14 cellular contexts compared by ENCODE assay signal in the genomic region with DNA sequence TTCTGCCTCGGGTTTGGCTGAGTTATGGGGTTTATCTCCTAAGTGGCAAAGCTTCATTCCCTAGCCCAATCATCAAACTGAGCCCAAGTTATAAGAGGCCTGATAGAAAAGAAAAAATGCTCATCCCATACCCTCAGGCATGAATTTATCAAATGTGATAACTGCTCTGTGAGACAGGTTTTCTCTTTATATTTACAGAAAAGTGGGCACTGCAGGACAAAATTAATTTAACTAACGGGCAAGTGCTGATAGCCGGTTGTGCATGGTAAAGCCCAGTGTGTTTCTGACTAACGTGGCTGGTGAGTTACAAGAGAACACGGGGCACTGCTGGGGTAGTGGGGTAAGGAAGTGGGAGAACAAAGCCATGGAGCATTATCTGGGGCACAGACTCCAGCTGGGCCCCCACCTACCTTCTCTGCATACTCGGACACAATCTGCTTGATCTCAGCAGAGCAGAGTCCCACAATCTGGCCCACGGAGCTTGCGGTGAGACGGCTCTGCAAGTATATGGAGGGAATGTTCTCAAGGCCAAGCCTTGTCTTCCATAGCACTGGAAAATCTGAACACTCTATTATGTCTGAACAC. TPM values are rescaled to one million over a fixed set of nuclear protein-coding genes. Genes with fewer than 3 reads are reported as not detected.
DNase-seq lines count a peak whose midpoint lies in the region; ATAC-seq and TF ChIP-seq lines count a peak whose summit lies in the region.
"Had no signal": no experiment of that assay in that cellular context is flagged by ENCODE, and none has a peak within 500 bp of the region (broad histone marks: within the 10 kb centered on the region; RNA-seq: fewer than 3 reads in every experiment).

No MANE protein-coding gene starts in this region.

- no peak overlapping the region for H3K4me2 ChIP-seq in neural progenitor cell

- peak overlapping the region; percentile 65 for H3K27ac ChIP-seq in RWPE2 (ENCODE audit: poor library complexity, severe bottlenecking)
- H3K27ac ChIP-seq in brain microvascular endothelial cell, result peak overlapping the region; percentile 78
- no peak overlapping the region for H3K27ac ChIP-seq in neural progenitor cell
- no peak overlapping the region for H3K27ac ChIP-seq in upper lobe of left lung

- no peak overlapping the region for H3K4me3 Mint-ChIP-seq in neural progenitor cell
- no peak overlapping the region for H3K4me3 Mint-ChIP-seq in stimulated activated effector memory CD8-positive, alpha-beta T cell treated with anti-CD3 and anti-CD28 coated beads, Interleukin-12 subunit alpha, Interleukin-12 subunit beta, amount 100 ng/mL, for 72 hours
- H3K4me3 Mint-ChIP-seq: B cell; CD4-positive, alpha-beta T cell had no signal

- no peaks in the 10 kb centered on the region for H3K9me3 Mint-ChIP-seq in neural progenitor cell
- H3K9me3 Mint-ChIP-seq in stimulated activated effector memory CD8-positive, alpha-beta T cell treated with anti-CD3 and anti-CD28 coated beads, Interleukin-12 subunit alpha, Interleukin-12 subunit beta, amount 100 ng/mL, for 72 hours, result no peaks in the 10 kb centered on the region
- H3K9me3 Mint-ChIP-seq: CD4-positive, alpha-beta T cell had no signal

- WGBS in upper lobe of left lung, 2 donors, result 91 to 93% methylated on average over 9 of the region's 9 CpGs

- no peak for TF ChIP-seq CTCF in RWPE2 (IDR thresholded peaks at IDR 0.05; ENCODE audit: poor library complexity, severe bottlenecking)
- TF ChIP-seq CTCF in brain microvascular endothelial cell (IDR thresholded peaks at IDR 0.05; ENCODE audit: low read depth, low read length, missing control alignments), result no peak
- no peak for TF ChIP-seq CTCF in neural progenitor cell (IDR thresholded peaks at IDR 0.05)
- TF ChIP-seq CTCF in upper lobe of left lung (IDR thresholded peaks at IDR 0.05), result no peak

- H3K36me3 ChIP-seq in RWPE2 (ENCODE audit: low read depth), result peaks cover 73% of the 10 kb centered on the region
- peaks cover 41% of the 10 kb centered on the region for H3K36me3 ChIP-seq in brain microvascular endothelial cell (replicated peaks)
- no peaks in the 10 kb centered on the region for H3K36me3 ChIP-seq in neural progenitor cell
- H3K36me3 ChIP-seq in upper lobe of left lung, result peaks cover 19 to 81% (median 40%) of the 10 kb centered on the region in 4 donors

- H3K4me3 ChIP-seq in RWPE2 (ENCODE audit: severe bottlenecking), result no peak overlapping the region
- H3K4me3 ChIP-seq in brain microvascular endothelial cell (ENCODE audit: low read depth, low read length), result no peak overlapping the region
- H3K4me3 ChIP-seq in neural progenitor cell, result no peak overlapping the region
- no peak overlapping the region for H3K4me3 ChIP-seq in upper lobe of left lung
- H3K4me3 ChIP-seq: GM12878 had no signal

- in situ Hi-C loops in brain microvascular endothelial cell (cut with HindIII; ENCODE audit: low pct_ligation_motif_present, low sequenced_read_pairs), result no loop called here

- H3K4me1 ChIP-seq in RWPE2 (ENCODE audit: insufficient read depth, poor library complexity, severe bottlenecking), result peaks cover 13% of the 10 kb centered on the region
- H3K4me1 ChIP-seq in neural progenitor cell, result no peaks in the 10 kb centered on the region
- no peaks in the 10 kb centered on the region for H3K4me1 ChIP-seq in upper lobe of left lung

- H3K9me3 ChIP-seq in RWPE2 (ENCODE audit: severe bottlenecking), result no peaks in the 10 kb centered on the region
- no peaks in the 10 kb centered on the region for H3K9me3 ChIP-seq in neural progenitor cell (ENCODE audit: low read depth)
- H3K9me3 ChIP-seq in upper lobe of left lung, result no peaks in the 10 kb centered on the region

- peak overlapping the region; percentile 24 for H3K27ac Mint-ChIP-seq in neural progenitor cell
- peak overlapping the region; percentile 60 for H3K27ac Mint-ChIP-seq in stimulated activated effector memory CD8-positive, alpha-beta T cell treated with anti-CD3 and anti-CD28 coated beads, Interleukin-12 subunit alpha, Interleukin-12 subunit beta, amount 100 ng/mL, for 72 hours
- H3K27ac Mint-ChIP-seq: B cell; CD4-positive, alpha-beta T cell had no signal

- H3K79me2 ChIP-seq in neural progenitor cell (ENCODE audit: low read depth), result no peaks in the 10 kb centered on the region

- peaks cover 2% of the 10 kb centered on the region for H3K4me1 Mint-ChIP-seq in neural progenitor cell
- H3K4me1 Mint-ChIP-seq in stimulated activated effector memory CD8-positive, alpha-beta T cell treated with anti-CD3 and anti-CD28 coated beads, Interleukin-12 subunit alpha, Interleukin-12 subunit beta, amount 100 ng/mL, for 72 hours, result no peaks in the 10 kb centered on the region
- H3K4me1 Mint-ChIP-seq: B cell had no signal

- DNase-seq in RWPE2 (ENCODE audit: low spot score) (no peak), brain microvascular endothelial cell (no peak), neural progenitor cell (ENCODE audit: low spot score) (no peak), upper lobe of left lung (no peak), NCI-H748 treated with DMSO at 0.1 percent for 48 hours (lab: John Stamatoyannopoulos, UW) (no peak), NAMALWA (ENCODE audit: low spot score) (no peak)
- DNase-seq in stimulated activated effector memory CD8-positive, alpha-beta T cell treated with anti-CD3 and anti-CD28 coated beads, Interleukin-12 subunit alpha, Interleukin-12 subunit beta, amount 100 ng/mL, for 72 hours (ENCODE audit: low spot score in 2 of 2), result no peak
- DNase-seq: C1 segment of cervical spinal cord; Calu3; CD4-positive, alpha-beta T cell; DMS 273 treated with DMSO at 0.1 percent for 48 hours had no signal

- no peaks in the 10 kb centered on the region for H3K27me3 Mint-ChIP-seq in neural progenitor cell (ENCODE audit: insufficient read depth, low read depth)
- H3K27me3 Mint-ChIP-seq: B cell; CD4-positive, alpha-beta T cell had no signal

- no peak for TF ChIP-seq POLR2A in upper lobe of left lung (IDR thresholded peaks at IDR 0.05)

- H3K36me3 Mint-ChIP-seq in neural progenitor cell, result peaks cover 23% of the 10 kb centered on the region
- peaks cover 98% of the 10 kb centered on the region for H3K36me3 Mint-ChIP-seq in stimulated activated effector memory CD8-positive, alpha-beta T cell treated with anti-CD3 and anti-CD28 coated beads, Interleukin-12 subunit alpha, Interleukin-12 subunit beta, amount 100 ng/mL, for 72 hours

- no peak for TF ChIP-seq EP300 in upper lobe of left lung (IDR thresholded peaks at IDR 0.05)

- no peaks in the 10 kb centered on the region for H4K20me1 ChIP-seq in neural progenitor cell (ENCODE audit: low read depth)

- H2AFZ ChIP-seq in neural progenitor cell (replicated peaks), result no peak overlapping the region

- H3F3A ChIP-seq in neural progenitor cell (ENCODE audit: low read depth), result no peaks in the 10 kb centered on the region

- ATAC-seq in RWPE2 (ENCODE audit: low read depth) (no peak), upper lobe of left lung (ENCODE audit: low FRiP score in 2 of 2) (no peak)
- ATAC-seq in stimulated activated effector memory CD8-positive, alpha-beta T cell treated with anti-CD3 and anti-CD28 coated beads, Interleukin-12 subunit alpha, Interleukin-12 subunit beta, amount 100 ng/mL, for 72 hours, result no peak
- ATAC-seq: GM12878, HCT116 had no signal

- H3K27me3 ChIP-seq in RWPE2 (ENCODE audit: insufficient read depth, poor library complexity, severe bottlenecking), result no peaks in the 10 kb centered on the region
- no peaks in the 10 kb centered on the region for H3K27me3 ChIP-seq in brain microvascular endothelial cell (replicated peaks)
- H3K27me3 ChIP-seq in neural progenitor cell, result no peaks in the 10 kb centered on the region
- no peaks in the 10 kb centered on the region for H3K27me3 ChIP-seq in upper lobe of left lung

- no peak overlapping the region for H3K9ac ChIP-seq in neural progenitor cell

RNA-seq across cellular contexts. Expression of a gene that starts 40.3 kb away (rescaled TPM):
- total RNA-seq in neural progenitor cell (ENCODE audit: low replicate concordance) (17.2 and 21.0 TPM in 2 replicates), upper lobe of left lung (100 to 1,000 TPM in 1 of 6 donors, 10 to 100 TPM in 5; 19.6 to 141 (median 38.8) TPM)

Comparison
In these comparisons a context has a peak if more than half of its experiments do, and no peak if none do; other contexts are left out.
1. H3K27ac ChIP-seq: peak in RWPE2 (single experiment) and brain microvascular endothelial cell (single experiment); none in neural progenitor cell (single experiment) and upper lobe of left lung (0 of 4).